ENCODE assay signal across 22 cellular contexts in the genomic region with DNA sequence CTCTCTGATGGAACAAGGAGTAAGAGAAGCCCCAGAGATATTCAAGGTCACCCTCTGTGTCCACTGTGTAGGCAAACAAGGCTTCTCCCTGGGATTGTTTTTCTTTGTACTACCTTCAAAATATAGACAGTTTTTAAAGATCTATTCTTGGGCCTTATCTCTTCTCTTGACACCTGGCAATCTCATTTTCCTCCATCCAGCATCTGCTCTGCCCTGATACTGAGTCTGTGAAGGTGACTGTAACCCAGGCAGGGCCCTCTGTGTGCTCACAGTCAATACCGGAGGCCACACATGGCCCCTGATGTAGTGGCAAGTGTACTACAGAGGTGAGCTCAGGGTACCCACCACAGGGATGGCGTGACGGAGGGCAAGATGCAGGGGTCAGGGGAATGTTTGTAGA.
"Had no signal": no experiment of that assay in that cellular context is flagged by ENCODE, and none has a peak within 500 bp of the region (broad histone marks: within the 10 kb centered on the region; RNA-seq: fewer than 3 reads in every experiment).

No MANE protein-coding gene starts in this region.

- H3K9me3 ChIP-seq: SK-N-SH had no signal

- FAIRE-seq: HepG2 had no signal

- DNase-seq: IMR-90, Kasumi-1, MM.1S, NCI-H1092 treated with DMSO at 0.1 percent for 48 hours, NCI-H1436, NCI-H1694 treated with DMSO at 0.1 percent for 48 hours, NCI-H1930, NCI-H2081, NCI-H2107, NCI-H2227 treated with DMSO at 0.1 percent for 48 hours, NCI-H524, NCI-H526 treated with DMSO at 0.1 percent for 48 hours, NCI-H748 treated with DMSO at 0.1 percent for 48 hours, PC-3, SHP77, SK-N-SH, SW 1271, T-cell had no signal

- ATAC-seq: HepG2, Panc1, PC-3, T-cell had no signal

- H3K36me3 Mint-ChIP-seq: T-cell had no signal

- H3K4me2 ChIP-seq: KMS-11, SK-N-SH had no signal

- H3K4me3 Mint-ChIP-seq: T-cell had no signal

- H3K27ac ChIP-seq: KMS-11, RWPE1 had no signal

- H3K27ac Mint-ChIP-seq: T-cell had no signal

- H3K9ac ChIP-seq: KMS-11, SK-N-SH had no signal

- H3K4me1 Mint-ChIP-seq: T-cell had no signal
